Comparison of ENCODE assay signal across 2 cellular contexts in the genomic region with DNA sequence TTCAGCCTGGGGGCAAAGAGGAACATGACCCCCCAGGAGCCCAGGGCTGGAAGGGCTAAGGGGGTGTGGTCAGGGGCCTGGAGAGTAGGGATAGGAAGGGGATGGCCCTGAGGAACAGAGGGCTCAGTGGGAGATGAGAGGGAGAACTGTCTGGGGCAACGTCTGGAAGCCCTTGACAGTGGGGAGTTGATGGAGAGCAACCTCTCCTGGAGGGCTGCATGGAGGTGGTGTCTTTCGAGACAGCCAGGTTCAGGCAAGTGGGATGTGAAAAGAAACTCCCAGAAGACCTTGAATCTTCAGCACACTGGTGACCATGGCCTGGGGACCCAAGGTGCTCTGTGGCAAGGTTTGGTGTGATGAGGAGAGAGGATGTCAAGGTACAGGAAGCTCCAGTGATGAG.
TF ChIP-seq lines count a peak whose summit lies in the region.

No MANE protein-coding gene starts in this region.

TF ChIP-seq in HepG2, 621 proteins besides CTCF, POLR2A, EP300 and RAD21:
- TF ChIP-seq, protein P1, sequence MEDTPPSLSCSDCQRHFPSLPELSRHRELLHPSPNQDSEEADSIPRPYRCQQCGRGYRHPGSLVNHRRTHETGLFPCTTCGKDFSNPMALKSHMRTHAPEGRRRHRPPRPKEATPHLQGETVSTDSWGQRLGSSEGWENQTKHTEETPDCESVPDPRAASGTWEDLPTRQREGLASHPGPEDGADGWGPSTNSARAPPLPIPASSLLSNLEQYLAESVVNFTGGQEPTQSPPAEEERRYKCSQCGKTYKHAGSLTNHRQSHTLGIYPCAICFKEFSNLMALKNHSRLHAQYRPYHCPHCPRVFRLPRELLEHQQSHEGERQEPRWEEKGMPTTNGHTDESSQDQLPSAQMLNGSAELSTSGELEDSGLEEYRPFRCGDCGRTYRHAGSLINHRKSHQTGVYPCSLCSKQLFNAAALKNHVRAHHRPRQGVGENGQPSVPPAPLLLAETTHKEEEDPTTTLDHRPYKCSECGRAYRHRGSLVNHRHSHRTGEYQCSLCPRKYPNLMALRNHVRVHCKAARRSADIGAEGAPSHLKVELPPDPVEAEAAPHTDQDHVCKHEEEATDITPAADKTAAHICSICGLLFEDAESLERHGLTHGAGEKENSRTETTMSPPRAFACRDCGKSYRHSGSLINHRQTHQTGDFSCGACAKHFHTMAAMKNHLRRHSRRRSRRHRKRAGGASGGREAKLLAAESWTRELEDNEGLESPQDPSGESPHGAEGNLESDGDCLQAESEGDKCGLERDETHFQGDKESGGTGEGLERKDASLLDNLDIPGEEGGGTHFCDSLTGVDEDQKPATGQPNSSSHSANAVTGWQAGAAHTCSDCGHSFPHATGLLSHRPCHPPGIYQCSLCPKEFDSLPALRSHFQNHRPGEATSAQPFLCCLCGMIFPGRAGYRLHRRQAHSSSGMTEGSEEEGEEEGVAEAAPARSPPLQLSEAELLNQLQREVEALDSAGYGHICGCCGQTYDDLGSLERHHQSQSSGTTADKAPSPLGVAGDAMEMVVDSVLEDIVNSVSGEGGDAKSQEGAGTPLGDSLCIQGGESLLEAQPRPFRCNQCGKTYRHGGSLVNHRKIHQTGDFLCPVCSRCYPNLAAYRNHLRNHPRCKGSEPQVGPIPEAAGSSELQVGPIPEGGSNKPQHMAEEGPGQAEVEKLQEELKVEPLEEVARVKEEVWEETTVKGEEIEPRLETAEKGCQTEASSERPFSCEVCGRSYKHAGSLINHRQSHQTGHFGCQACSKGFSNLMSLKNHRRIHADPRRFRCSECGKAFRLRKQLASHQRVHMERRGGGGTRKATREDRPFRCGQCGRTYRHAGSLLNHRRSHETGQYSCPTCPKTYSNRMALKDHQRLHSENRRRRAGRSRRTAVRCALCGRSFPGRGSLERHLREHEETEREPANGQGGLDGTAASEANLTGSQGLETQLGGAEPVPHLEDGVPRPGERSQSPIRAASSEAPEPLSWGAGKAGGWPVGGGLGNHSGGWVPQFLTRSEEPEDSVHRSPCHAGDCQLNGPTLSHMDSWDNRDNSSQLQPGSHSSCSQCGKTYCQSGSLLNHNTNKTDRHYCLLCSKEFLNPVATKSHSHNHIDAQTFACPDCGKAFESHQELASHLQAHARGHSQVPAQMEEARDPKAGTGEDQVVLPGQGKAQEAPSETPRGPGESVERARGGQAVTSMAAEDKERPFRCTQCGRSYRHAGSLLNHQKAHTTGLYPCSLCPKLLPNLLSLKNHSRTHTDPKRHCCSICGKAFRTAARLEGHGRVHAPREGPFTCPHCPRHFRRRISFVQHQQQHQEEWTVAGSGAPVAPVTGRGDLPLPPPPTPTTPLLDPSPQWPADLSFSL (CRISPR knock-in tag; IDR thresholded peaks at IDR 0.05), result no peak
- TF ChIP-seq, protein P2, sequence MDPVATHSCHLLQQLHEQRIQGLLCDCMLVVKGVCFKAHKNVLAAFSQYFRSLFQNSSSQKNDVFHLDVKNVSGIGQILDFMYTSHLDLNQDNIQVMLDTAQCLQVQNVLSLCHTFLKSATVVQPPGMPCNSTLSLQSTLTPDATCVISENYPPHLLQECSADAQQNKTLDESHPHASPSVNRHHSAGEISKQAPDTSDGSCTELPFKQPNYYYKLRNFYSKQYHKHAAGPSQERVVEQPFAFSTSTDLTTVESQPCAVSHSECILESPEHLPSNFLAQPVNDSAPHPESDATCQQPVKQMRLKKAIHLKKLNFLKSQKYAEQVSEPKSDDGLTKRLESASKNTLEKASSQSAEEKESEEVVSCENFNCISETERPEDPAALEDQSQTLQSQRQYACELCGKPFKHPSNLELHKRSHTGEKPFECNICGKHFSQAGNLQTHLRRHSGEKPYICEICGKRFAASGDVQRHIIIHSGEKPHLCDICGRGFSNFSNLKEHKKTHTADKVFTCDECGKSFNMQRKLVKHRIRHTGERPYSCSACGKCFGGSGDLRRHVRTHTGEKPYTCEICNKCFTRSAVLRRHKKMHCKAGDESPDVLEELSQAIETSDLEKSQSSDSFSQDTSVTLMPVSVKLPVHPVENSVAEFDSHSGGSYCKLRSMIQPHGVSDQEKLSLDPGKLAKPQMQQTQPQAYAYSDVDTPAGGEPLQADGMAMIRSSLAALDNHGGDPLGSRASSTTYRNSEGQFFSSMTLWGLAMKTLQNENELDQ (CRISPR knock-in tag; IDR thresholded peaks at IDR 0.05; ENCODE audit: borderline replicate concordance), result no peak
- no peak for TF ChIP-seq CREB1 (IDR thresholded peaks at IDR 0.05)
- no peak for TF ChIP-seq CREB1 (CRISPR knock-in tag; IDR thresholded peaks at IDR 0.05)
- no peak for TF ChIP-seq DNMT1 (CRISPR knock-in tag; IDR thresholded peaks at IDR 0.05)
- TF ChIP-seq ZFP37 (CRISPR knock-in tag; IDR thresholded peaks at IDR 0.05; ENCODE audit: borderline replicate concordance), result no peak
- TF ChIP-seq ZNF331 (CRISPR knock-in tag; IDR thresholded peaks at IDR 0.05), result no peak
- TF ChIP-seq, protein P3, sequence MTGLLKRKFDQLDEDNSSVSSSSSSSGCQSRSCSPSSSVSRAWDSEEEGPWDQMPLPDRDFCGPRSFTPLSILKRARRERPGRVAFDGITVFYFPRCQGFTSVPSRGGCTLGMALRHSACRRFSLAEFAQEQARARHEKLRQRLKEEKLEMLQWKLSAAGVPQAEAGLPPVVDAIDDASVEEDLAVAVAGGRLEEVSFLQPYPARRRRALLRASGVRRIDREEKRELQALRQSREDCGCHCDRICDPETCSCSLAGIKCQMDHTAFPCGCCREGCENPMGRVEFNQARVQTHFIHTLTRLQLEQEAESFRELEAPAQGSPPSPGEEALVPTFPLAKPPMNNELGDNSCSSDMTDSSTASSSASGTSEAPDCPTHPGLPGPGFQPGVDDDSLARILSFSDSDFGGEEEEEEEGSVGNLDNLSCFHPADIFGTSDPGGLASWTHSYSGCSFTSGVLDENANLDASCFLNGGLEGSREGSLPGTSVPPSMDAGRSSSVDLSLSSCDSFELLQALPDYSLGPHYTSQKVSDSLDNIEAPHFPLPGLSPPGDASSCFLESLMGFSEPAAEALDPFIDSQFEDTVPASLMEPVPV (CRISPR knock-in tag; IDR thresholded peaks at IDR 0.05), result no peak

TF ChIP-seq in H1, 55 proteins besides CTCF, POLR2A, EP300 and RAD21:
- TF ChIP-seq SAP30 (IDR thresholded peaks at IDR 0.05; ENCODE audit: insufficient read depth, insufficient replicate concordance, low read length) (no peak), TAF7 (optimal IDR thresholded peaks at IDR 0.05; ENCODE audit: borderline replicate concordance, low read depth, low read length) (no peak), CTBP2 (IDR thresholded peaks at IDR 0.05; ENCODE audit: borderline replicate concordance, insufficient read depth, insufficient read length, low read length) (no peak), TCF12 (IDR thresholded peaks at IDR 0.05; ENCODE audit: low read depth, low read length) (no peak), RXRA (IDR thresholded peaks at IDR 0.05; ENCODE audit: insufficient read depth, low read depth, low read length) (no peak), E2F6 (IDR thresholded peaks at IDR 0.05) (no peak), ATF3 (IDR thresholded peaks at IDR 0.05; ENCODE audit: insufficient read depth, low read depth, low read length) (no peak), PHF8 (conservative IDR thresholded peaks at IDR 0.05; ENCODE audit: low read depth, low read length) (no peak), EGR1 (IDR thresholded peaks at IDR 0.05; ENCODE audit: borderline replicate concordance, low read depth, low read length) (no peak), HDAC2 (IDR thresholded peaks at IDR 0.05; ENCODE audit: borderline replicate concordance in 1 of 2, low read depth in 2 of 2, low read length in 2 of 2) (no peak)
